In the genomic region with DNA sequence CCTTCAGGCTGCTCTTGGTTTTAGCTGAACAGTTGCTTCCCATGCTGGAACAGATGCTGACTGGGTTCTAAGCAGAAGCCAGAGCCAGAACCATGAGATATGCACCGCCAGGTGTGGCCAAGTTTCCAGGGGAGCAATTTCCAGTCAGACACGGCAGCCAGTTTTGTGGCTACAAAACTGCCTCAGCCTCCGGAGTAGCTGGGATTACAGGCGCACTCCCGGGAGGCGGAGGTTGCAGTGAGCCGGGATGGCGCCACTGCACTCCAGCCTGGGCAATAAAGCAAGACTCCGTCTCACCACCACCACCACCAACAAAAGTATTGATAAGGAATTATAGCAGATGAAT, we compare ENCODE assay signal across 8 cellular contexts. TPM values are rescaled to one million over a fixed set of nuclear protein-coding genes. Genes with fewer than 3 reads are reported as not detected.
DNase-seq lines count a peak whose midpoint lies in the region; ATAC-seq and TF ChIP-seq lines count a peak whose summit lies in the region.

No MANE protein-coding gene starts in this region.

- H3K36me3 ChIP-seq in KMS-11 (ENCODE audit: insufficient read depth), result no peaks in the 10 kb centered on the region
- no peaks in the 10 kb centered on the region for H3K36me3 ChIP-seq in ascending aorta
- no peaks in the 10 kb centered on the region for H3K36me3 ChIP-seq in kidney epithelial cell (ENCODE audit: control insufficient read depth, insufficient read depth, low read length)
- H3K36me3 ChIP-seq in subcutaneous abdominal adipose tissue (ENCODE audit: control insufficient read depth in 5 of 5, insufficient read depth in 5 of 5, low read length in 5 of 5), result no peaks in the 10 kb centered on the region

- TF ChIP-seq CTCF in KMS-11 (conservative IDR thresholded peaks at IDR 0.05; ENCODE audit: low read depth, low read length) (no peak), ascending aorta (IDR thresholded peaks at IDR 0.05) (no peak), kidney epithelial cell (IDR thresholded peaks at IDR 0.05; ENCODE audit: insufficient read depth, low read length, poor library complexity, severe bottlenecking) (no peak)

- H3K27ac ChIP-seq in KMS-11, result peak overlapping the region; percentile 57; the same call in 1 of the 2 replicates
- peak overlapping the region; percentile 32 to 95 for H3K27ac ChIP-seq in ascending aorta
- no peak overlapping the region for H3K27ac ChIP-seq in subcutaneous abdominal adipose tissue (ENCODE audit: low read depth, low read length)

- H3K9ac ChIP-seq in KMS-11, result peak overlapping the region; percentile 58; the same call in 1 of the 2 replicates
- peak overlapping the region in 4 of 5 donors; percentile 26 to 84 (median 76) for H3K9ac ChIP-seq in subcutaneous abdominal adipose tissue (ENCODE audit: low read length in 5 of 5)

- DNase-seq in DMS 273 (lab: John Stamatoyannopoulos, UW; ENCODE audit: unreplicated experiment) (peak; percentile 97), ascending aorta (ENCODE audit: low spot score in 2 of 2) (no peak), kidney epithelial cell (ENCODE audit: low read depth) (no peak)

- no peaks in the 10 kb centered on the region for H3K9me3 ChIP-seq in ascending aorta
- H3K9me3 ChIP-seq in subcutaneous abdominal adipose tissue (ENCODE audit: control insufficient read depth in 5 of 5, low read length in 5 of 5), result no peaks in the 10 kb centered on the region

- H3K4me1 ChIP-seq in KMS-11 (ENCODE audit: low read depth, poor library complexity, severe bottlenecking) (peaks cover 5% of the 10 kb centered on the region), ascending aorta (peaks cover 0 to 4% of the 10 kb centered on the region in 2 donors), subcutaneous abdominal adipose tissue (ENCODE audit: control insufficient read depth in 5 of 5, insufficient read depth in 5 of 5, low read length in 5 of 5) (peaks cover 2 to 26% (median 18%) of the 10 kb centered on the region in 5 donors)

- H2AFZ ChIP-seq in KMS-11 (ENCODE audit: low read depth), result peak overlapping the region; percentile 96

- no peaks in the 10 kb centered on the region for H3K79me2 ChIP-seq in KMS-11 (ENCODE audit: insufficient read depth, low read depth)

- intact Hi-C loops in ascending aorta (cut with DNase I), result loop anchor here (2.0 kb wide), 1 partner anchor 160 kb away; no protein-coding TSS in a partner anchor

- H3K4me3 ChIP-seq in KMS-11 (IDR thresholded peaks at IDR 0.05; ENCODE audit: insufficient read depth, low read depth, low read length), result no peak overlapping the region
- H3K4me3 ChIP-seq in ascending aorta, result peak overlapping the region; percentile 76 to 94
- H3K4me3 ChIP-seq in kidney epithelial cell (ENCODE audit: low read depth, low read length), result peak overlapping the region; percentile 88
- peak overlapping the region; percentile 93 to 99 (median 96) for H3K4me3 ChIP-seq in subcutaneous abdominal adipose tissue (ENCODE audit: low read depth in 1 of 5, low read length in 5 of 5)

- ATAC-seq in HG03457 (IDR thresholded peaks at IDR 0.05; ENCODE audit: unreplicated experiment) (no peak), HG02885 (IDR thresholded peaks at IDR 0.05; ENCODE audit: poor library complexity, unreplicated experiment) (no peak), HG03460 (IDR thresholded peaks at IDR 0.05; ENCODE audit: unreplicated experiment) (no peak)

- H3K27me3 ChIP-seq in KMS-11 (ENCODE audit: insufficient read depth, low read depth), result no peaks in the 10 kb centered on the region
- no peaks in the 10 kb centered on the region for H3K27me3 ChIP-seq in ascending aorta
- no peaks in the 10 kb centered on the region for H3K27me3 ChIP-seq in kidney epithelial cell (ENCODE audit: control insufficient read depth, insufficient read depth, low read length)
- H3K27me3 ChIP-seq in subcutaneous abdominal adipose tissue (ENCODE audit: control insufficient read depth in 5 of 5, insufficient read depth in 4 of 5, low read length in 5 of 5), result no peaks in the 10 kb centered on the region

- H4K20me1 ChIP-seq in KMS-11 (ENCODE audit: insufficient read depth), result no peaks in the 10 kb centered on the region

- peak overlapping the region; percentile 83 for H3K4me2 ChIP-seq in KMS-11

RNA-seq across cellular contexts. Expression of gene FAM161A, which starts 1.3 kb away (rescaled TPM):
- total RNA-seq in ascending aorta (not detected), kidney epithelial cell (3.0 and 6.0 TPM in 2 replicates)

RNA-seq across cellular contexts. Expression of gene CCT4, which starts 33.3 kb away (rescaled TPM):
- total RNA-seq in ascending aorta, result 35.3 TPM
- total RNA-seq in kidney epithelial cell, result 156 and 158 TPM in 2 replicates

RNA-seq across cellular contexts. Expression of gene COMMD1, which starts 50.3 kb away (rescaled TPM):
- total RNA-seq in ascending aorta (31.8 TPM), kidney epithelial cell (44.1 and 44.9 TPM in 2 replicates)
